In genomic region chr17:78359216-78359935, GRCh38 we compare ENCODE assay signal across 8 cellular contexts. TPM values are rescaled to one million over a fixed set of nuclear protein-coding genes. Genes with fewer than 3 reads are reported as not detected.
DNase-seq lines count a peak whose midpoint lies in the region; ATAC-seq, FAIRE-seq and TF ChIP-seq lines count a peak whose summit lies in the region.

No MANE protein-coding gene starts in this region.

- H3K79me2 ChIP-seq in KMS-11 (ENCODE audit: insufficient read depth, low read depth) = peaks cover 18% of the 10 kb centered on the region; the same call in 1 of the 2 replicates
- H3K79me2 ChIP-seq in astrocyte (ENCODE audit: insufficient read depth, low read length) = peaks cover 38% of the 10 kb centered on the region

- peak overlapping the region; percentile 90 for H3K4me3 ChIP-seq in GM08714 (ENCODE audit: low read length)
- H3K4me3 ChIP-seq in KMS-11 (IDR thresholded peaks at IDR 0.05; ENCODE audit: insufficient read depth, low read depth, low read length) = no peak overlapping the region
- peak overlapping the region; percentile 80 for H3K4me3 ChIP-seq in astrocyte (ENCODE audit: insufficient read depth, low read depth, low read length)

- no peak overlapping the region for H3K27ac Mint-ChIP-seq in astrocyte (ENCODE audit: unreplicated experiment)

- no peaks in the 10 kb centered on the region for H4K20me1 ChIP-seq in KMS-11 (ENCODE audit: insufficient read depth)
- H4K20me1 ChIP-seq in astrocyte (ENCODE audit: insufficient read depth, low read length) = peaks cover 42% of the 10 kb centered on the region

- H3K36me3 ChIP-seq in KMS-11 (ENCODE audit: insufficient read depth) = no peaks in the 10 kb centered on the region
- H3K36me3 ChIP-seq in astrocyte (ENCODE audit: insufficient read depth, low read length) = peaks cover 5% of the 10 kb centered on the region

- H3K4me2 ChIP-seq in KMS-11 (peak overlapping the region; percentile 59), astrocyte (ENCODE audit: low read length) (peak overlapping the region; percentile 94)

- DNase-seq in astrocyte (ENCODE audit: low read depth) (no peak), iPS-NIHi11 (ENCODE audit: low spot score) (peak; percentile 39), NCI-H1092 treated with DMSO at 0.1 percent for 48 hours (lab: John Stamatoyannopoulos, UW) (no peak)
- DNase-seq in stimulated activated CD4-positive, alpha-beta T cell treated with anti-CD3 and anti-CD28 coated beads, Interleukin-4, amount 100 ng/mL, for 24 hours = peak; percentile 37
- DNase-seq in NK-92 treated with Interleukin-12 subunit alpha and Interleukin-12 subunit beta, amount 100 ng/mL, for 24 hours (lab: John Stamatoyannopoulos, UW) = no peak

- H3K4me1 ChIP-seq in KMS-11 (ENCODE audit: low read depth, poor library complexity, severe bottlenecking) (peaks cover 42% of the 10 kb centered on the region), astrocyte (ENCODE audit: insufficient read depth, low read length) (peaks cover 36% of the 10 kb centered on the region)

- peaks cover 20% of the 10 kb centered on the region for H3K4me1 Mint-ChIP-seq in astrocyte (ENCODE audit: low read depth, unreplicated experiment)

- no peak for ATAC-seq in GM19035 (IDR thresholded peaks at IDR 0.05; ENCODE audit: unreplicated experiment)

- no peaks in the 10 kb centered on the region for H3K9me3 ChIP-seq in astrocyte (ENCODE audit: insufficient read depth, low read depth, low read length)

- H3K36me3 Mint-ChIP-seq in astrocyte (ENCODE audit: low read depth, unreplicated experiment) = no peaks in the 10 kb centered on the region

- peaks cover 5% of the 10 kb centered on the region for H3K27me3 Mint-ChIP-seq in astrocyte (ENCODE audit: low read depth, unreplicated experiment)

- FAIRE-seq in astrocyte (lab: Jason Lieb, UNC) = no peak

- H3K4me3 Mint-ChIP-seq in astrocyte (ENCODE audit: unreplicated experiment) = peak overlapping the region; percentile 81

- no peaks in the 10 kb centered on the region for H3K9me3 Mint-ChIP-seq in astrocyte (ENCODE audit: unreplicated experiment)

- TF ChIP-seq CTCF in KMS-11 (conservative IDR thresholded peaks at IDR 0.05; ENCODE audit: low read depth, low read length) (no peak), astrocyte (IDR thresholded peaks at IDR 0.05; ENCODE audit: insufficient read depth, low read depth, low read length) (no peak)

- peak overlapping the region; percentile 65 for H3K9ac ChIP-seq in KMS-11
- H3K9ac ChIP-seq in astrocyte (ENCODE audit: low read length) = peak overlapping the region; percentile 93

- H3K27me3 ChIP-seq in KMS-11 (ENCODE audit: insufficient read depth, low read depth) (peaks cover 4% of the 10 kb centered on the region; the same call in 1 of the 2 replicates), astrocyte (ENCODE audit: insufficient read depth, low read length) (no peaks in the 10 kb centered on the region)

- H3K27ac ChIP-seq in KMS-11 (peak overlapping the region; percentile 37), astrocyte (ENCODE audit: low read depth, low read length) (peak overlapping the region; percentile 84)

- H2AFZ ChIP-seq in KMS-11 (ENCODE audit: low read depth) (peak overlapping the region; percentile 59), astrocyte (ENCODE audit: low read depth, low read length) (peak overlapping the region; percentile 20)

RNA-seq across cellular contexts. Expression of gene SOCS3, which starts 0.5 kb away (rescaled TPM):
- 13.4 and 16.7 TPM in 2 replicates for total RNA-seq in astrocyte

RNA-seq across cellular contexts. Expression of gene PGS1, which starts 19.1 kb away (rescaled TPM):
- 31.3 and 32.0 TPM in 2 replicates for total RNA-seq in astrocyte

Comparison
In these comparisons a context has a peak if more than half of its experiments do, and no peak if none do; other contexts are left out.
1. DNase-seq: peak in iPS-NIHi11 (single experiment) and stimulated activated CD4-positive, alpha-beta T cell treated with anti-CD3 and anti-CD28 coated beads, Interleukin-4, amount 100 ng/mL, for 24 hours (single experiment); none in astrocyte (single experiment), NCI-H1092 treated with DMSO at 0.1 percent for 48 hours (single experiment) and NK-92 treated with Interleukin-12 subunit alpha and Interleukin-12 subunit beta, amount 100 ng/mL, for 24 hours (single experiment).